22 cellular contexts compared by ENCODE assay signal in genomic region chr19:55224038-55224665, GRCh38. TPM values are rescaled to one million over a fixed set of nuclear protein-coding genes. Genes with fewer than 3 reads are reported as not detected.
A peak's percentile ranks its signal among the peaks of the same experiment; 100 is the strongest.
DNase-seq lines count a peak whose midpoint lies in the region; ATAC-seq and TF ChIP-seq lines count a peak whose summit lies in the region.
"Had no signal": no experiment of that assay in that cellular context is flagged by ENCODE, and none has a peak within 500 bp of the region (broad histone marks: within the 10 kb centered on the region; RNA-seq: fewer than 3 reads in every experiment).

No MANE protein-coding gene starts in this region.

- POLR2A ChIA-PET in activated CD4-positive, alpha-beta T cell treated with anti-CD3 and anti-CD28 coated beads, Interleukin-2, amount 10 ng/mL, durations not matched to agents 7 days and 5 days (lab: Charles Lee): no interaction called here

- intact Hi-C loops in thyroid gland (cut with DNase I): no loop called here

- H3K4me3 ChIP-seq in ectodermal cell (ENCODE audit: insufficient read depth, low read depth, low read length) (no peak overlapping the region), thyroid gland (replicated peaks in 1 of 3) (no peak overlapping the region)
- H3K4me3 ChIP-seq: GM23248 had no signal

- H3K4me1 ChIP-seq in ectodermal cell (ENCODE audit: control insufficient read depth, insufficient read depth, low read length) (no peaks in the 10 kb centered on the region), thyroid gland (peaks cover 6 to 22% of the 10 kb centered on the region in 2 donors)

- peak overlapping the region; percentile 31 for H3K27ac Mint-ChIP-seq in activated CD4-positive, alpha-beta T cell treated with anti-CD3 and anti-CD28 coated beads, Interleukin-2, amount 10 ng/mL, durations not matched to agents 7 days and 5 days
- H3K27ac Mint-ChIP-seq in stimulated activated effector memory CD8-positive, alpha-beta T cell treated with anti-CD3 and anti-CD28 coated beads, Interleukin-12 subunit alpha, Interleukin-12 subunit beta, amount 100 ng/mL, for 72 hours: peak overlapping the region; percentile 85
- H3K27ac Mint-ChIP-seq: CD4-positive, CD25-positive, alpha-beta regulatory T cell had no signal

- DNase-seq in activated CD4-positive, alpha-beta T cell treated with anti-CD3 and anti-CD28 coated beads, Interleukin-2, amount 10 ng/mL, durations not matched to agents 7 days and 5 days: no peak
- no peak for DNase-seq in activated CD4-positive, alpha-beta T cell treated with anti-CD3 and anti-CD28 coated beads, Interleukin-2, amount 50 U/mL, for 48 hours
- DNase-seq in GM20000 (ENCODE audit: low spot score) (peak; percentile 19), HCEC 1CT (no peak), T1000 (lab: John Stamatoyannopoulos, UW) (no peak), thyroid gland (no peak)
- no peak for DNase-seq in stimulated activated effector memory CD8-positive, alpha-beta T cell treated with anti-CD3 and anti-CD28 coated beads, Interleukin-12 subunit alpha, Interleukin-12 subunit beta, amount 100 ng/mL, for 72 hours (ENCODE audit: low spot score in 2 of 2)
- DNase-seq: BE2C; CD4-positive, CD25-positive, alpha-beta regulatory T cell; GF-D8; GM23248; MV-4-11; NCI-H187; NCI-H2107; NCI-H2227 treated with DMSO at 0.1 percent for 48 hours; NCI-H510A treated with DMSO at 0.1 percent for 48 hours; NCI-H774; RPMI8226; SIG-M5 had no signal

- H3K27me3 Mint-ChIP-seq in activated CD4-positive, alpha-beta T cell treated with anti-CD3 and anti-CD28 coated beads, Interleukin-2, amount 10 ng/mL, durations not matched to agents 7 days and 5 days: no peaks in the 10 kb centered on the region
- H3K27me3 Mint-ChIP-seq: CD4-positive, CD25-positive, alpha-beta regulatory T cell had no signal

- no peak for ATAC-seq in stimulated activated effector memory CD8-positive, alpha-beta T cell treated with anti-CD3 and anti-CD28 coated beads, Interleukin-12 subunit alpha, Interleukin-12 subunit beta, amount 100 ng/mL, for 72 hours

- H3K9me3 ChIP-seq in ectodermal cell (ENCODE audit: control insufficient read depth, low read length): no peaks in the 10 kb centered on the region
- no peaks in the 10 kb centered on the region for H3K9me3 ChIP-seq in thyroid gland
- H3K9me3 ChIP-seq: BE2C had no signal

- CTCF ChIA-PET in activated CD4-positive, alpha-beta T cell treated with anti-CD3 and anti-CD28 coated beads, Interleukin-2, amount 10 ng/mL, durations not matched to agents 7 days and 5 days (lab: Charles Lee): interaction anchor here (0.5 kb wide), 1 partner anchor 212 kb away, joined by 3 read pairs; no protein-coding TSS in a partner anchor

- peaks cover 37% of the 10 kb centered on the region for H3K36me3 Mint-ChIP-seq in activated CD4-positive, alpha-beta T cell treated with anti-CD3 and anti-CD28 coated beads, Interleukin-2, amount 10 ng/mL, durations not matched to agents 7 days and 5 days (ENCODE audit: low read depth)
- H3K36me3 Mint-ChIP-seq in stimulated activated effector memory CD8-positive, alpha-beta T cell treated with anti-CD3 and anti-CD28 coated beads, Interleukin-12 subunit alpha, Interleukin-12 subunit beta, amount 100 ng/mL, for 72 hours: peaks cover 54% of the 10 kb centered on the region

- peaks cover 3% of the 10 kb centered on the region for H3K9me3 Mint-ChIP-seq in activated CD4-positive, alpha-beta T cell treated with anti-CD3 and anti-CD28 coated beads, Interleukin-2, amount 10 ng/mL, durations not matched to agents 7 days and 5 days
- no peaks in the 10 kb centered on the region for H3K9me3 Mint-ChIP-seq in stimulated activated effector memory CD8-positive, alpha-beta T cell treated with anti-CD3 and anti-CD28 coated beads, Interleukin-12 subunit alpha, Interleukin-12 subunit beta, amount 100 ng/mL, for 72 hours

- no peak for TF ChIP-seq POLR2A in thyroid gland (IDR thresholded peaks at IDR 0.05)

- no peak overlapping the region for H3K4me3 Mint-ChIP-seq in activated CD4-positive, alpha-beta T cell treated with anti-CD3 and anti-CD28 coated beads, Interleukin-2, amount 10 ng/mL, durations not matched to agents 7 days and 5 days
- H3K4me3 Mint-ChIP-seq in stimulated activated effector memory CD8-positive, alpha-beta T cell treated with anti-CD3 and anti-CD28 coated beads, Interleukin-12 subunit alpha, Interleukin-12 subunit beta, amount 100 ng/mL, for 72 hours: no peak overlapping the region
- H3K4me3 Mint-ChIP-seq: CD4-positive, CD25-positive, alpha-beta regulatory T cell had no signal

- H3K27ac ChIP-seq in ectodermal cell (ENCODE audit: insufficient read depth, low read depth, low read length, poor library complexity, severe bottlenecking) (peak overlapping the region; percentile 26), thyroid gland (no peak overlapping the region)
- H3K27ac ChIP-seq: GM23248, KMS-11 had no signal

- no peaks in the 10 kb centered on the region for H3K4me1 Mint-ChIP-seq in activated CD4-positive, alpha-beta T cell treated with anti-CD3 and anti-CD28 coated beads, Interleukin-2, amount 10 ng/mL, durations not matched to agents 7 days and 5 days
- peaks cover 10% of the 10 kb centered on the region for H3K4me1 Mint-ChIP-seq in stimulated activated effector memory CD8-positive, alpha-beta T cell treated with anti-CD3 and anti-CD28 coated beads, Interleukin-12 subunit alpha, Interleukin-12 subunit beta, amount 100 ng/mL, for 72 hours

- H3K27me3 ChIP-seq in ectodermal cell (ENCODE audit: control insufficient read depth, insufficient read depth, low read length, poor library complexity, severe bottlenecking): no peaks in the 10 kb centered on the region
- no peaks in the 10 kb centered on the region for H3K27me3 ChIP-seq in thyroid gland
- H3K27me3 ChIP-seq: BE2C had no signal

- no peak for TF ChIP-seq CTCF in GM20000 (IDR thresholded peaks at IDR 0.05; ENCODE audit: extremely low read depth, missing control alignments)
- TF ChIP-seq CTCF in thyroid gland (IDR thresholded peaks at IDR 0.05): no peak

- WGBS in ectodermal cell, 2 experiments: 90 to 91% methylated on average over 26 of the region's 26 CpGs
- WGBS in thyroid gland, 2 donors: 84 to 87% methylated on average over 12 to 13 of the region's 26 CpGs

- H3K36me3 ChIP-seq in ectodermal cell (ENCODE audit: control insufficient read depth, insufficient read depth, low read length) (no peaks in the 10 kb centered on the region), thyroid gland (peaks cover 0 to 9% of the 10 kb centered on the region in 2 donors)

RNA-seq across cellular contexts. Expression of gene TMEM86B, which starts 4.4 kb away (rescaled TPM):
- 10 to 100 TPM; 12.7 to 16.7 TPM for total RNA-seq in activated CD4-positive, alpha-beta T cell treated with anti-CD3 and anti-CD28 coated beads, Interleukin-2, amount 10 ng/mL, durations not matched to agents 7 days and 5 days
- polyA plus RNA-seq in ectodermal cell (2013, experiment 1 of 4): 3.4 TPM
- polyA plus RNA-seq in ectodermal cell (2013, experiment 2 of 4): 3.9 TPM
- 3.9 TPM for polyA plus RNA-seq in ectodermal cell (2013, experiment 3 of 4)
- polyA plus RNA-seq in ectodermal cell (2013, experiment 4 of 4): 4.6 TPM
- 1 to 10 TPM; 1.6 to 5.8 (median 2.9) TPM for total RNA-seq in thyroid gland

RNA-seq across cellular contexts. Expression of gene PTPRH, which starts 14.9 kb away (rescaled TPM):
- total RNA-seq in activated CD4-positive, alpha-beta T cell treated with anti-CD3 and anti-CD28 coated beads, Interleukin-2, amount 10 ng/mL, durations not matched to agents 7 days and 5 days: not detected
- polyA plus RNA-seq in ectodermal cell (2013, experiment 1 of 4): 0.33 TPM
- 0.57 TPM for polyA plus RNA-seq in ectodermal cell (2013, experiment 2 of 4)
- polyA plus RNA-seq in ectodermal cell (2013, experiment 3 of 4): 0.64 TPM
- polyA plus RNA-seq in ectodermal cell (2013, experiment 4 of 4): 1.1 TPM
- 1 to 10 TPM in 1 of 4 donors, under 1 TPM in 2, not detected in 1; 0.11 to 2.6 (median 0.54) TPM for total RNA-seq in thyroid gland
- total RNA-seq: CD4-positive, CD25-positive, alpha-beta regulatory T cell; OCI-LY7 had no signal
- polyA plus RNA-seq: CD4-positive, CD25-positive, alpha-beta regulatory T cell had no signal

RNA-seq across cellular contexts. Expression of gene PPP6R1, which starts 34.7 kb away (rescaled TPM):
- total RNA-seq in activated CD4-positive, alpha-beta T cell treated with anti-CD3 and anti-CD28 coated beads, Interleukin-2, amount 10 ng/mL, durations not matched to agents 7 days and 5 days: 100 to 1,000 TPM; 189 to 222 TPM
- polyA plus RNA-seq in ectodermal cell (2013, experiment 1 of 4): 54.7 TPM
- 55.5 TPM for polyA plus RNA-seq in ectodermal cell (2013, experiment 2 of 4)
- 42.4 TPM for polyA plus RNA-seq in ectodermal cell (2013, experiment 3 of 4)
- 47.3 TPM for polyA plus RNA-seq in ectodermal cell (2013, experiment 4 of 4)
- 10 to 100 TPM; 26.1 to 99.8 (median 54.2) TPM for total RNA-seq in thyroid gland

RNA-seq across cellular contexts. Expression of gene SYT5, which starts 44.1 kb away (rescaled TPM):
- total RNA-seq in activated CD4-positive, alpha-beta T cell treated with anti-CD3 and anti-CD28 coated beads, Interleukin-2, amount 10 ng/mL, durations not matched to agents 7 days and 5 days: under 1 TPM in 1 of 2 experiments, not detected in 1; 0.17 TPM
- polyA plus RNA-seq in ectodermal cell (2013, experiment 1 of 4): 0.65 TPM
- polyA plus RNA-seq in ectodermal cell (2013, experiment 2 of 4): 0.80 TPM
- polyA plus RNA-seq in ectodermal cell (2013, experiment 3 of 4): 0.59 TPM
- polyA plus RNA-seq in ectodermal cell (2013, experiment 4 of 4): 0.77 TPM
- total RNA-seq in thyroid gland: not detected
- total RNA-seq: GM23248 had no signal

RNA-seq across cellular contexts. Expression of gene HSPBP1, which starts 55.8 kb away (rescaled TPM):
- 10 to 100 TPM; 23.1 to 26.9 TPM for total RNA-seq in activated CD4-positive, alpha-beta T cell treated with anti-CD3 and anti-CD28 coated beads, Interleukin-2, amount 10 ng/mL, durations not matched to agents 7 days and 5 days
- polyA plus RNA-seq in ectodermal cell (2013, experiment 1 of 4): 57.0 TPM
- polyA plus RNA-seq in ectodermal cell (2013, experiment 2 of 4): 55.7 TPM
- polyA plus RNA-seq in ectodermal cell (2013, experiment 3 of 4): 43.9 TPM
- polyA plus RNA-seq in ectodermal cell (2013, experiment 4 of 4): 41.2 TPM
- total RNA-seq in thyroid gland: 10 to 100 TPM; 24.2 to 48.4 (median 31.2) TPM
